8 cellular contexts compared by ENCODE assay signal in the genomic region with DNA sequence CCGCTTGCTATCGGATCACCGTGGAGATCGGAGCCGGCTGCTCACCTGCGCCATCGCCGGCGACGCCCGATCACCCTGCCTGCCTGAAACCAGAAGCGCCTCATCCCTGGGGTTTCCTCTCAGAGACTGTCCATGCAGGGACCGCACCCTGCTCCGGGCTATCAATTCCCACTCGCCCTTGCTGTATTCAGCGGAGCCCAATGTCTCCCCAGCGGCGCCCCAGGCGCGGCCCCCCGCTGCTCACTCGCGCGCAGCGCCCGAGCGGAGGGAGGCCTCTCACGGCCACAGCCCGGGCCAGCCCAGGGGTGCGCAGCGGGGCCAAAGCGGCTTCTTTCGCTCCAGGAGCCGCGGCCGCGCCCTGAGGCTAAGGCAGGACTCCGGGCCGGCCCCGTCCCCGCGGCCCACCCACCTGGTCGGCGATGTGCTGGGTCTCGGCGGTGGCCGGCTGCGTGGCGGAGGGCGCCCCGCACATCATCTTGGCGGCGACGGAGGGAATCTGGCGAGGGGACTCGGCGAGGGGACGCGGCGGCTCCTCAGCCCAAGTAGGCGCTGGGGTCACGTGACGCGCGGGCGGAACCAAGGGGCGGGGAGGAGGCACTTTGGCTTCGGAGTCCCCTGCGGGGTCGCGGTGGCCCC. TPM values are rescaled to one million over a fixed set of nuclear protein-coding genes. Genes with fewer than 3 reads are reported as not detected.
DNase-seq lines count a peak whose midpoint lies in the region; ATAC-seq and TF ChIP-seq lines count a peak whose summit lies in the region.

A gene with protein sequence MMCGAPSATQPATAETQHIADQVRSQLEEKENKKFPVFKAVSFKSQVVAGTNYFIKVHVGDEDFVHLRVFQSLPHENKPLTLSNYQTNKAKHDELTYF (minus strand): TSS at position 514 of the 636 bp plus-strand sequence. CDS start 39 bp downstream, at position 475.

- H3K36me3 Mint-ChIP-seq in activated CD4-positive, alpha-beta memory T cell treated with anti-CD3 and anti-CD28 coated beads, Interleukin-2, amount 10 ng/mL, durations not matched to agents 7 days and 5 days (ENCODE audit: low read depth) = peaks cover 34% of the 10 kb centered on the region

- H3K9ac ChIP-seq in duodenal mucosa (ENCODE audit: low read depth in 1 of 2, low read length in 2 of 2) = peak within 1 kb of the TSS; percentile 65 to 75

- H3K4me1 Mint-ChIP-seq in activated CD4-positive, alpha-beta memory T cell treated with anti-CD3 and anti-CD28 coated beads, Interleukin-2, amount 10 ng/mL, durations not matched to agents 7 days and 5 days = peaks cover 58% of the 10 kb centered on the region

- peak; percentile 54 for ATAC-seq in HG03039 (IDR thresholded peaks at IDR 0.05; ENCODE audit: unreplicated experiment)
- peak; percentile 84 to 89 for ATAC-seq in lower lobe of right lung

- H3K9me3 Mint-ChIP-seq in activated CD4-positive, alpha-beta memory T cell treated with anti-CD3 and anti-CD28 coated beads, Interleukin-2, amount 10 ng/mL, durations not matched to agents 7 days and 5 days = no peaks in the 10 kb centered on the region

- CTCF ChIA-PET in activated CD4-positive, alpha-beta memory T cell treated with anti-CD3 and anti-CD28 coated beads, Interleukin-2, amount 10 ng/mL, durations not matched to agents 7 days and 5 days (lab: Charles Lee) = no interaction called here

- peaks cover 7 to 23% of the 10 kb centered on the region in 2 donors for H3K4me1 ChIP-seq in duodenal mucosa (ENCODE audit: control insufficient read depth in 1 of 2, insufficient read depth in 2 of 2, low read length in 2 of 2)
- peaks cover 29% of the 10 kb centered on the region for H3K4me1 ChIP-seq in lower lobe of right lung

- peak within 1 kb of the TSS; percentile 79 for H3K27ac Mint-ChIP-seq in activated CD4-positive, alpha-beta memory T cell treated with anti-CD3 and anti-CD28 coated beads, Interleukin-2, amount 10 ng/mL, durations not matched to agents 7 days and 5 days

- no peaks in the 10 kb centered on the region for H3K27me3 ChIP-seq in duodenal mucosa (ENCODE audit: control insufficient read depth in 1 of 2, insufficient read depth in 2 of 2, low read length in 2 of 2)
- H3K27me3 ChIP-seq in lower lobe of right lung (ENCODE audit: low read depth) = no peaks in the 10 kb centered on the region

- intact Hi-C loops in lower lobe of right lung (cut with DNase I) = no loop called here

- H3K4me3 ChIP-seq in duodenal mucosa (ENCODE audit: low read depth in 1 of 2, low read length in 2 of 2) = peak within 1 kb of the TSS; percentile 81 to 86
- peak within 1 kb of the TSS; percentile 92 for H3K4me3 ChIP-seq in lower lobe of right lung

- TF ChIP-seq CTCF in lower lobe of right lung (IDR thresholded peaks at IDR 0.05) = no peak

- H3K4me3 Mint-ChIP-seq in activated CD4-positive, alpha-beta memory T cell treated with anti-CD3 and anti-CD28 coated beads, Interleukin-2, amount 10 ng/mL, durations not matched to agents 7 days and 5 days = peak within 1 kb of the TSS; percentile 92

- peak within 1 kb of the TSS; percentile 75 for H3K27ac ChIP-seq in duodenal mucosa (ENCODE audit: low read depth, low read length)
- H3K27ac ChIP-seq in lower lobe of right lung = peak within 1 kb of the TSS; percentile 95

- H3K36me3 ChIP-seq in duodenal mucosa (ENCODE audit: control insufficient read depth in 1 of 2, insufficient read depth in 2 of 2, low read length in 2 of 2) (peaks cover 7 to 15% of the 10 kb centered on the region in 2 donors), lower lobe of right lung (peaks cover 23% of the 10 kb centered on the region)

- no peaks in the 10 kb centered on the region for H3K27me3 Mint-ChIP-seq in activated CD4-positive, alpha-beta memory T cell treated with anti-CD3 and anti-CD28 coated beads, Interleukin-2, amount 10 ng/mL, durations not matched to agents 7 days and 5 days

- DNase-seq in SHP77 (lab: John Stamatoyannopoulos, UW) (peak; percentile 60 to 76), SHP77 treated with DMSO at 0.1 percent for 48 hours (lab: John Stamatoyannopoulos, UW) (no peak), NCI-H524 (lab: John Stamatoyannopoulos, UW) (peak; percentile 56 to 76), lower lobe of right lung (peak; percentile 92)
- peak; percentile 88 for DNase-seq in activated CD4-positive, alpha-beta memory T cell treated with anti-CD3 and anti-CD28 coated beads, Interleukin-2, amount 10 ng/mL, durations not matched to agents 7 days and 5 days
- peak; percentile 51 to 80 (median 71) for DNase-seq in stimulated activated CD4-positive, alpha-beta T cell treated with anti-CD3 and anti-CD28 coated beads, TNF-alpha, amount 100 ng/mL, for 24 hours (ENCODE audit: low read depth in 3 of 3)

- POLR2A ChIA-PET in activated CD4-positive, alpha-beta memory T cell treated with anti-CD3 and anti-CD28 coated beads, Interleukin-2, amount 10 ng/mL, durations not matched to agents 7 days and 5 days (lab: Charles Lee) = no interaction called here

- H3K9me3 ChIP-seq in duodenal mucosa (ENCODE audit: control insufficient read depth in 1 of 2, low read length in 2 of 2) = no peaks in the 10 kb centered on the region
- no peaks in the 10 kb centered on the region for H3K9me3 ChIP-seq in lower lobe of right lung

RNA-seq across cellular contexts. Expression of the gene that starts here (rescaled TPM):
- total RNA-seq in activated CD4-positive, alpha-beta memory T cell treated with anti-CD3 and anti-CD28 coated beads, Interleukin-2, amount 10 ng/mL, durations not matched to agents 7 days and 5 days = 10 to 100 TPM; 54.3 to 55.6 TPM
- total RNA-seq in lower lobe of right lung = 154 TPM
